ENCODE assay signal across 9 cellular contexts in the genomic region with DNA sequence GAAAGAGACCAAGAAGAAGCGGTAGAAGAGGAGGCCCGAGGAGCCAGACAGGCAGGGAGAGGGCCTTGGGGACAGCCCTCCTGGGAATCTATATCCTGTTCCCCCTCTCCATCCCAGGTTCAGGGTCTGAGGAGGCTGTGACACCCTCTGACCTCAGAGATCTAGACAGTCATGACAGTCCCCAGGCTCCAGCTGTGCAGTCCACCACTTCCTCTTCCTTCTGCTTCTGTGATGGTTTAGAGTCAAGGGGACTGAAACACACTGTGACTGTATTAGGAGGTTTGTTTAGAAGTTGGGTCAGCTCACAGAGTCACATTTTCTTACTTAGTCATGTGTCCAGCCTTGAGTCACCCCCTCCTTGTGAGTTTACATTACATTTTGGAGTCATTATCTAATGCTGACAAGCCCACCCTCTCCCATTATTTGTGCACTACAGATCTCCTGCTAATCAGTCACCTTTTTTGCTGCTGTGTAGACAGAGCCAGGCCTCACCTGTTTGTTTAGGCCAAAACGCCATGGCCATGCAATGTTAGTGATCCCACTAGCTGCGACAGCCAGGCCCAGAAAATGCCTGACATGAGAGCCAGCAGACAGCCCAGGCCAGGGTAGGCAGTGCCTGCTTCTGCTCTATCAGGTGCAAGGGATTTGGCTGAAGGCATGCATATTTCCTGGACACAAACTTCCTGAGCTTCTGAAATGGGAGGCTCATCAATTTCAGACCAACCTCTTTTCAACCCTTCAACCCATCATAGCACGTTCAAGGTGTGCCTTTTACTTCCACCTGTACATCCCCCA. TPM values are rescaled to one million over a fixed set of nuclear protein-coding genes. Genes with fewer than 3 reads are reported as not detected.
A peak's percentile ranks its signal among the peaks of the same experiment; 100 is the strongest.
DNase-seq lines count a peak whose midpoint lies in the region; ATAC-seq, FAIRE-seq and TF ChIP-seq lines count a peak whose summit lies in the region.
"Had no signal": no experiment of that assay in that cellular context is flagged by ENCODE, and none has a peak within 500 bp of the region (broad histone marks: within the 10 kb centered on the region; RNA-seq: fewer than 3 reads in every experiment).

No MANE protein-coding gene starts in this region.

- no peaks in the 10 kb centered on the region; the same call in none of the 2 replicates for H3K79me2 ChIP-seq in OCI-LY7 (ENCODE audit: insufficient read depth, low read depth, low read length)

- peaks cover 25% of the 10 kb centered on the region for H3K9me3 Mint-ChIP-seq in activated naive CD4-positive, alpha-beta T cell treated with anti-CD3 and anti-CD28 coated beads, Interleukin-2, amount 10 ng/mL, durations not matched to agents 7 days and 5 days

- H3K27ac Mint-ChIP-seq in activated naive CD4-positive, alpha-beta T cell treated with anti-CD3 and anti-CD28 coated beads, Interleukin-2, amount 10 ng/mL, durations not matched to agents 7 days and 5 days, result peak overlapping the region; percentile 77

- TF ChIP-seq POLR2A in H54 (IDR thresholded peaks at IDR 0.05; ENCODE audit: low read depth, low read length), result no peak
- TF ChIP-seq POLR2A in prostate gland (IDR thresholded peaks at IDR 0.05), result no peak

- no peak overlapping the region for H3K4me3 Mint-ChIP-seq in activated naive CD4-positive, alpha-beta T cell treated with anti-CD3 and anti-CD28 coated beads, Interleukin-2, amount 10 ng/mL, durations not matched to agents 7 days and 5 days
- H3K4me3 Mint-ChIP-seq: neural crest cell had no signal

- H3K36me3 Mint-ChIP-seq in activated naive CD4-positive, alpha-beta T cell treated with anti-CD3 and anti-CD28 coated beads, Interleukin-2, amount 10 ng/mL, durations not matched to agents 7 days and 5 days, result peaks cover 30% of the 10 kb centered on the region

- BruUV-seq in OCI-LY7 (replicated peaks; lab: Mats Ljungman, UMichigan), result no TSS peak

- no peaks in the 10 kb centered on the region for H3K27me3 Mint-ChIP-seq in activated naive CD4-positive, alpha-beta T cell treated with anti-CD3 and anti-CD28 coated beads, Interleukin-2, amount 10 ng/mL, durations not matched to agents 7 days and 5 days

- no peak overlapping the region for H3K4me3 ChIP-seq in OCI-LY7 (ENCODE audit: low read depth, low read length, poor library complexity, severe bottlenecking)
- H3K4me3 ChIP-seq in prostate gland, result no peak overlapping the region

- WGBS in prostate gland, result 86% methylated on average over 5 of the region's 5 CpGs

- H3K36me3 ChIP-seq in OCI-LY7 (ENCODE audit: insufficient read depth, low read length) (0 out of 2 replicates have a peak, but pooled peaks cover 6% of the 10 kb centered on the region), prostate gland (no peaks in the 10 kb centered on the region)

- POLR2A ChIA-PET in OCI-LY7 (lab: Charles Lee), result interaction anchor here (0.6 to 1.7 kb wide), 4 partner anchors 24 to 374 kb away, joined by 3 to 5 read pairs (median 4); partner anchors contain the start of gene MANBA

- CTCF ChIA-PET in activated naive CD4-positive, alpha-beta T cell treated with anti-CD3 and anti-CD28 coated beads, Interleukin-2, amount 10 ng/mL, durations not matched to agents 7 days and 5 days (lab: Charles Lee), result no interaction called here
- CTCF ChIA-PET in OCI-LY7 (lab: Charles Lee; ENCODE audit: unreplicated experiment), result no interaction called here

- TF ChIP-seq CTCF in OCI-LY7 (conservative IDR thresholded peaks at IDR 0.05; ENCODE audit: low read length) (no peak), prostate gland (IDR thresholded peaks at IDR 0.05) (no peak)

- peak; percentile 31 for DNase-seq in activated naive CD4-positive, alpha-beta T cell treated with anti-CD3 and anti-CD28 coated beads, Interleukin-2, amount 10 ng/mL, durations not matched to agents 7 days and 5 days
- DNase-seq in activated naive CD4-positive, alpha-beta T cell treated with anti-CD3 and anti-CD28 coated beads, Interleukin-2, amount 50 U/mL, for 16 hours, result no peak
- DNase-seq in OCI-LY7 (ENCODE audit: low spot score) (peak; percentile 40), hepatic stellate cell (ENCODE audit: low spot score) (peak; percentile 44), H54 (ENCODE audit: insufficient read length, low spot score) (no peak), prostate gland (ENCODE audit: low spot score) (no peak), COLO829 (ENCODE audit: low spot score) (no peak)

- peak; percentile 99 for ATAC-seq in HG02852 (IDR thresholded peaks at IDR 0.05; ENCODE audit: unreplicated experiment)

- no peaks in the 10 kb centered on the region for H3K27me3 ChIP-seq in prostate gland (replicated peaks; ENCODE audit: insufficient read depth)

- H3K4me1 Mint-ChIP-seq in activated naive CD4-positive, alpha-beta T cell treated with anti-CD3 and anti-CD28 coated beads, Interleukin-2, amount 10 ng/mL, durations not matched to agents 7 days and 5 days, result peaks cover 16% of the 10 kb centered on the region
- H3K4me1 Mint-ChIP-seq: neural crest cell had no signal

- peaks cover 4% of the 10 kb centered on the region; the same call in 1 of the 2 replicates for H3K9me3 ChIP-seq in OCI-LY7 (ENCODE audit: low read length)
- no peaks in the 10 kb centered on the region for H3K9me3 ChIP-seq in prostate gland

- H2AFZ ChIP-seq in OCI-LY7 (ENCODE audit: low read length), result no peak overlapping the region

- no peaks in the 10 kb centered on the region for H3K9me2 ChIP-seq in OCI-LY7 (ENCODE audit: insufficient read depth, low read length)

- H3K27ac ChIP-seq in OCI-LY7 (ENCODE audit: low read depth, low read length, poor library complexity, severe bottlenecking), result no peak overlapping the region
- H3K27ac ChIP-seq in prostate gland, result no peak overlapping the region

- intact Hi-C loops in OCI-LY7 (cut with micrococcal nuclease; ENCODE audit: unreplicated experiment), result no loop called here
- intact Hi-C loops in prostate gland (cut with DNase I), result no loop called here

- H3K4me2 ChIP-seq in OCI-LY7 (ENCODE audit: low read length), result 0 out of 2 replicates have a peak overlapping the region, but pooled peaks have one; percentile 9

- no peaks in the 10 kb centered on the region for H4K20me1 ChIP-seq in OCI-LY7 (ENCODE audit: insufficient read depth, low read length)

- FAIRE-seq in H54 (lab: Jason Lieb, UNC), result no peak

- H3K4me1 ChIP-seq in OCI-LY7 (ENCODE audit: insufficient read depth, low read length, poor library complexity, severe bottlenecking), result peaks cover 6% of the 10 kb centered on the region
- no peaks in the 10 kb centered on the region for H3K4me1 ChIP-seq in prostate gland (replicated peaks)

RNA-seq across cellular contexts. Expression of gene MANBA, which starts 26.0 kb away (rescaled TPM):
- 15.8 and 30.0 TPM in 2 replicates for total RNA-seq in OCI-LY7 (2014; rRNA removed; shearing (Covaris generic))
- total RNA-seq in OCI-LY7 (2022) (18.9 and 22.8 TPM in 2 replicates), prostate gland (10 to 100 TPM; 29.7 to 41.6 TPM)

Comparison
In these comparisons a context has a peak if more than half of its experiments do, and no peak if none do; other contexts are left out.
1. DNase-seq: peak in activated naive CD4-positive, alpha-beta T cell treated with anti-CD3 and anti-CD28 coated beads, Interleukin-2, amount 10 ng/mL, durations not matched to agents 7 days and 5 days (single experiment), OCI-LY7 (single experiment) and hepatic stellate cell (single experiment); none in activated naive CD4-positive, alpha-beta T cell treated with anti-CD3 and anti-CD28 coated beads, Interleukin-2, amount 50 U/mL, for 16 hours (single experiment), H54 (single experiment), prostate gland (single experiment) and COLO829 (single experiment).